In genomic region chr2:134155134-134155533, GRCh38 we compare ENCODE assay signal across 10 cellular contexts.
A peak's percentile ranks its signal among the peaks of the same experiment; 100 is the strongest.
DNase-seq lines count a peak whose midpoint lies in the region; ATAC-seq and TF ChIP-seq lines count a peak whose summit lies in the region.
"Had no signal": no experiment of that assay in that cellular context is flagged by ENCODE, and none has a peak within 500 bp of the region (broad histone marks: within the 10 kb centered on the region; RNA-seq: fewer than 3 reads in every experiment).

No MANE protein-coding gene starts in this region.

- ATAC-seq in GM18517 (IDR thresholded peaks at IDR 0.05; ENCODE audit: unreplicated experiment) (peak; percentile 69), GM21423 (IDR thresholded peaks at IDR 0.05; ENCODE audit: unreplicated experiment) (peak; percentile 75), HG03135 (IDR thresholded peaks at IDR 0.05; ENCODE audit: unreplicated experiment) (peak; percentile 83)
- ATAC-seq: activated T-cell treated with anti-CD3 and anti-CD28 coated beads, Interleukin-2, amount 50 U/mL, for 4 hours had no signal

- no peaks in the 10 kb centered on the region for H3K9me3 Mint-ChIP-seq in endothelial cell (ENCODE audit: unreplicated experiment)
- H3K9me3 Mint-ChIP-seq: activated T-cell treated with anti-CD3 and anti-CD28 coated beads, Interleukin-2, amount 50 U/mL, for 4 hours had no signal

- H3K27ac Mint-ChIP-seq in endothelial cell (ENCODE audit: unreplicated experiment), result no peak overlapping the region

- DNase-seq in endothelial cell (ENCODE audit: low spot score) (no peak), NCI-H510A (lab: John Stamatoyannopoulos, UW) (no peak)
- no peak for DNase-seq in activated CD8-positive, alpha-beta memory T cell treated with anti-CD3 and anti-CD28 coated beads for 24 hours
- DNase-seq in stimulated activated CD8-positive, alpha-beta memory T cell treated with anti-CD3 and anti-CD28 coated beads, Interleukin-4, amount 100 ng/mL, for 48 hours, result no peak
- no peak for DNase-seq in effector CD8-positive, alpha-beta T cell (lab: John Stamatoyannopoulos, UW)
- DNase-seq: activated T-cell treated with anti-CD3 and anti-CD28 coated beads, Interleukin-2, amount 50 U/mL, for 4 hours; T-helper 1 cell had no signal

- no peak for TF ChIP-seq CTCF in endothelial cell (IDR thresholded peaks at IDR 0.05; ENCODE audit: unreplicated experiment)

- peak overlapping the region; percentile 75 for H3K4me3 Mint-ChIP-seq in endothelial cell (ENCODE audit: unreplicated experiment)
- H3K4me3 Mint-ChIP-seq: activated T-cell treated with anti-CD3 and anti-CD28 coated beads, Interleukin-2, amount 50 U/mL, for 4 hours had no signal

- H3K27me3 Mint-ChIP-seq in endothelial cell (ENCODE audit: unreplicated experiment), result peaks cover 6% of the 10 kb centered on the region

- H3K4me1 Mint-ChIP-seq in endothelial cell (ENCODE audit: unreplicated experiment), result peaks cover 36% of the 10 kb centered on the region

- H3K36me3 Mint-ChIP-seq in endothelial cell (ENCODE audit: low read depth, unreplicated experiment), result peaks cover 25% of the 10 kb centered on the region
